In genomic region chr1:79460773-79461436, GRCh38 we compare ENCODE assay signal across 14 cellular contexts.
A peak's percentile ranks its signal among the peaks of the same experiment; 100 is the strongest.
DNase-seq lines count a peak whose midpoint lies in the region; ATAC-seq, FAIRE-seq and TF ChIP-seq lines count a peak whose summit lies in the region.
"Had no signal": no experiment of that assay in that cellular context is flagged by ENCODE, and none has a peak within 500 bp of the region (broad histone marks: within the 10 kb centered on the region; RNA-seq: fewer than 3 reads in every experiment).

No MANE protein-coding gene starts in this region.

- no peak overlapping the region for H3K27ac Mint-ChIP-seq in natural killer cell treated with Interleukin-12 subunit alpha and Interleukin-12 subunit beta and Interleukin-15 and Interleukin-18, amount 100 ng/mL, for 72 hours
- H3K27ac Mint-ChIP-seq: activated naive CD4-positive, alpha-beta T cell treated with anti-CD3 and anti-CD28 coated beads, Interleukin-2, amount 10 ng/mL, durations not matched to agents 7 days and 5 days had no signal

- no peaks in the 10 kb centered on the region for H3K36me3 ChIP-seq in SJCRH30
- H3K36me3 ChIP-seq: sigmoid colon, vagina had no signal

- no peak overlapping the region for H3K27ac ChIP-seq in SJCRH30
- H3K27ac ChIP-seq: sigmoid colon, vagina had no signal

- peaks cover 14% of the 10 kb centered on the region for H3K36me3 Mint-ChIP-seq in natural killer cell treated with Interleukin-12 subunit alpha and Interleukin-12 subunit beta and Interleukin-15 and Interleukin-18, amount 100 ng/mL, for 72 hours
- H3K36me3 Mint-ChIP-seq: activated naive CD4-positive, alpha-beta T cell treated with anti-CD3 and anti-CD28 coated beads, Interleukin-2, amount 10 ng/mL, durations not matched to agents 7 days and 5 days had no signal

- H3K9me3 Mint-ChIP-seq in natural killer cell treated with Interleukin-12 subunit alpha and Interleukin-12 subunit beta and Interleukin-15 and Interleukin-18, amount 100 ng/mL, for 72 hours, result peaks cover 18% of the 10 kb centered on the region
- H3K9me3 Mint-ChIP-seq: activated naive CD4-positive, alpha-beta T cell treated with anti-CD3 and anti-CD28 coated beads, Interleukin-2, amount 10 ng/mL, durations not matched to agents 7 days and 5 days had no signal

- H3K27me3 ChIP-seq in SJCRH30, result no peaks in the 10 kb centered on the region
- H3K27me3 ChIP-seq: sigmoid colon, vagina had no signal

- no peaks in the 10 kb centered on the region for H3K4me1 Mint-ChIP-seq in natural killer cell treated with Interleukin-12 subunit alpha and Interleukin-12 subunit beta and Interleukin-15 and Interleukin-18, amount 100 ng/mL, for 72 hours (ENCODE audit: low read depth in 2 of 2)
- H3K4me1 Mint-ChIP-seq: activated naive CD4-positive, alpha-beta T cell treated with anti-CD3 and anti-CD28 coated beads, Interleukin-2, amount 10 ng/mL, durations not matched to agents 7 days and 5 days had no signal

- peak; percentile 90 for ATAC-seq in HG02571 (IDR thresholded peaks at IDR 0.05; ENCODE audit: unreplicated experiment)
- peak; percentile 98 for ATAC-seq in HG03175 (IDR thresholded peaks at IDR 0.05; ENCODE audit: unreplicated experiment)
- no peak for ATAC-seq in natural killer cell treated with Interleukin-12 subunit alpha and Interleukin-12 subunit beta and Interleukin-15 and Interleukin-18, amount 100 ng/mL, for 72 hours

- H3K27me3 Mint-ChIP-seq in natural killer cell treated with Interleukin-12 subunit alpha and Interleukin-12 subunit beta and Interleukin-15 and Interleukin-18, amount 100 ng/mL, for 72 hours, result no peaks in the 10 kb centered on the region
- H3K27me3 Mint-ChIP-seq: activated naive CD4-positive, alpha-beta T cell treated with anti-CD3 and anti-CD28 coated beads, Interleukin-2, amount 10 ng/mL, durations not matched to agents 7 days and 5 days had no signal

- peak; percentile 85 for FAIRE-seq in GM19239 (lab: Jason Lieb, UNC)

- H3K4me3 Mint-ChIP-seq in natural killer cell treated with Interleukin-12 subunit alpha and Interleukin-12 subunit beta and Interleukin-15 and Interleukin-18, amount 100 ng/mL, for 72 hours, result no peak overlapping the region
- H3K4me3 Mint-ChIP-seq: activated naive CD4-positive, alpha-beta T cell treated with anti-CD3 and anti-CD28 coated beads, Interleukin-2, amount 10 ng/mL, durations not matched to agents 7 days and 5 days had no signal

- TF ChIP-seq CTCF in GM10266 (IDR thresholded peaks at IDR 0.05; ENCODE audit: control insufficient read depth, insufficient read depth, low read depth, missing control alignments), result no peak

- no peak overlapping the region for H3K4me3 ChIP-seq in SJCRH30
- H3K4me3 ChIP-seq: sigmoid colon, vagina had no signal

- peak; percentile 60 for DNase-seq in GM10266 (ENCODE audit: extremely low spot score)
- DNase-seq in GM19239 (ENCODE audit: insufficient read length, low spot score), result peak; percentile 28
- no peak for DNase-seq in dedifferentiated amniotic fluid mesenchymal stem cell (ENCODE audit: extremely low spot score)
- no peak for DNase-seq in SJCRH30
- DNase-seq in natural killer cell treated with Interleukin-12 subunit alpha and Interleukin-12 subunit beta and Interleukin-15 and Interleukin-18, amount 100 ng/mL, for 72 hours (ENCODE audit: low spot score), result no peak
- DNase-seq in activated CD8-positive, alpha-beta memory T cell treated with anti-CD3 and anti-CD28 coated beads for 24 hours, result no peak
- DNase-seq: activated CD4-positive, alpha-beta T cell treated with anti-CD3 and anti-CD28 coated beads for 48 hours; activated naive CD4-positive, alpha-beta T cell treated with anti-CD3 and anti-CD28 coated beads, Interleukin-2, amount 10 ng/mL, durations not matched to agents 7 days and 5 days; DMS153; SIG-M5; sigmoid colon had no signal

- no peaks in the 10 kb centered on the region for H3K9me3 ChIP-seq in SJCRH30 (replicated peaks)
- H3K9me3 ChIP-seq: sigmoid colon, vagina had no signal

- no peaks in the 10 kb centered on the region for H3K4me1 ChIP-seq in SJCRH30
- H3K4me1 ChIP-seq: sigmoid colon, vagina had no signal

Comparison
In these comparisons a context has a peak if more than half of its experiments do, and no peak if none do; other contexts are left out.
1. DNase-seq: peak in GM10266 (single experiment) and GM19239 (single experiment); none in dedifferentiated amniotic fluid mesenchymal stem cell (single experiment), SJCRH30 (0 of 2), natural killer cell treated with Interleukin-12 subunit alpha and Interleukin-12 subunit beta and Interleukin-15 and Interleukin-18, amount 100 ng/mL, for 72 hours (single experiment) and activated CD8-positive, alpha-beta memory T cell treated with anti-CD3 and anti-CD28 coated beads for 24 hours (single experiment).
2. ATAC-seq: peak in HG02571 (single experiment) and HG03175 (single experiment); none in natural killer cell treated with Interleukin-12 subunit alpha and Interleukin-12 subunit beta and Interleukin-15 and Interleukin-18, amount 100 ng/mL, for 72 hours (0 of 2).